ENCODE assay signal across 15 cellular contexts in the genomic region with DNA sequence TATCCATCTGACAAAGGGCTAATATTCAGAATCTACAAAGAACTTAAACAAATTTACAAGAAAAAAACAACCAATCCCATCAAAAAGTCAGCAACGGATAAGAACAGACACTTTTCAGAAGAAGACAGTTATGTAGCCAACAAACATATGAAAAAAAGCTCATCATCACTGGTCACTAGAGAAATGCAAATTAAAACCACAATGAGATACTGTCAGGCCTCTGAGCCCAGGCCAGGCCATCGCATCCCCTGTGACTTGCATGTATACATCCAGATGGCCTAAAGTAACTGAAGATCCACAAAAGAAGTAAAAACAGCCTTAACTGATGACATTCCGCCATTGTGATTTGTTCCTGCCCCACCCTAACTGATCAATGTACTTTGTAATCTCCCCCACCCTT. TPM values are rescaled to one million over a fixed set of nuclear protein-coding genes. Genes with fewer than 3 reads are reported as not detected.
"Had no signal": no experiment of that assay in that cellular context is flagged by ENCODE, and none has a peak within 500 bp of the region (broad histone marks: within the 10 kb centered on the region; RNA-seq: fewer than 3 reads in every experiment).

No MANE protein-coding gene starts in this region.

RNA-seq across cellular contexts. Expression of a gene that starts 13.6 kb away (rescaled TPM):
- total RNA-seq: activated CD4-positive, alpha-beta memory T cell treated with anti-CD3 and anti-CD28 coated beads for 36 hours; activated CD4-positive, alpha-beta T cell treated with anti-CD3 and anti-CD28 coated beads for 36 hours; activated CD4-positive, alpha-beta T cell treated with anti-CD3 and anti-CD28 coated beads, Interleukin-2, amount 10 ng/mL, durations not matched to agents 24 days and 14 days; activated CD8-positive, alpha-beta memory T cell treated with anti-CD3 and anti-CD28 coated beads, Interleukin-2, amount 10 ng/mL, durations not matched to agents 7 days and 5 days; activated CD8-positive, alpha-beta T cell treated with anti-CD3 and anti-CD28 coated beads, Interleukin-2, amount 10 ng/mL, durations not matched to agents 7 days and 5 days; activated naive CD4-positive, alpha-beta T cell treated with anti-CD3 and anti-CD28 coated beads for 36 hours; activated naive CD8-positive, alpha-beta T cell treated with anti-CD3 and anti-CD28 coated beads for 36 hours; activated T-helper 1 cell treated with anti-CD3 and anti-CD28 coated beads, Interleukin-12 subunit alpha, Interleukin-12 subunit beta, Interleukin-2, Interleukin-4 antibody, amounts not matched to agents 30 ng/mL and 10 ng/mL and 1 ng/mL, durations not matched to agents 14 hours and 24 hours and 36 hours; activated T-helper 2 cell treated with anti-CD3 and anti-CD28 coated beads, Interferon-gamma antibody, Interleukin-2, Interleukin-4, amounts not matched to agents 10 μg/mL and 5 μg/mL and 100 μg/mL, durations not matched to agents 14 hours and 24 hours and 36 hours; aorta; body of pancreas; chondrocyte; dermis blood vessel endothelial cell; foreskin keratinocyte; heart right ventricle had no signal
